ENCODE assay signal across 22 cellular contexts in genomic region chr9:102642651-102643050, GRCh38.
DNase-seq lines count a peak whose midpoint lies in the region; ATAC-seq, FAIRE-seq and TF ChIP-seq lines count a peak whose summit lies in the region.
"Had no signal": no experiment of that assay in that cellular context is flagged by ENCODE, and none has a peak within 500 bp of the region (broad histone marks: within the 10 kb centered on the region; RNA-seq: fewer than 3 reads in every experiment).

No MANE protein-coding gene starts in this region.

- H2AK5ac ChIP-seq in H1 (ENCODE audit: low read depth, low read length) = no peak overlapping the region
- H2AK5ac ChIP-seq in mesendoderm (ENCODE audit: low read length) = no peak overlapping the region

- no peak for TF ChIP-seq POLR2A in H1 (IDR thresholded peaks at IDR 0.05; ENCODE audit: control extremely low read depth in 1 of 2, low read depth in 2 of 2, low read length in 2 of 2)

- H2BK120ac ChIP-seq in H1 (replicated peaks; ENCODE audit: low read depth, low read length) (no peak overlapping the region), mesendoderm (ENCODE audit: low read depth, low read length) (no peak overlapping the region)

- H3K27ac ChIP-seq in HUES48 (ENCODE audit: low read depth, low read length) = peak overlapping the region; percentile 56
- H3K27ac ChIP-seq in H1 (ENCODE audit: low read depth, low read length) = no peak overlapping the region
- no peak overlapping the region for H3K27ac ChIP-seq in mesendoderm (ENCODE audit: low read depth, low read length)

- no peaks in the 10 kb centered on the region for H4K20me1 ChIP-seq in H1 (replicated peaks in 1 of 2; ENCODE audit: control insufficient read depth in 1 of 2, insufficient read depth in 2 of 2, low read length in 2 of 2)

- H3K4me2 ChIP-seq in H1 (ENCODE audit: insufficient read depth in 1 of 2, low read depth in 2 of 2, low read length in 2 of 2) = peak overlapping the region; percentile 1 to 23; a peak in 2 of 4 replicates
- H3K4me2 ChIP-seq in mesendoderm (ENCODE audit: low read length) = no peak overlapping the region

- no peak overlapping the region for H3K9ac ChIP-seq in HUES48 (ENCODE audit: low read depth, low read length)
- H3K9ac ChIP-seq in H1 (replicated peaks in 1 of 4; ENCODE audit: extremely low read depth in 1 of 4, low read depth in 3 of 4, low read length in 3 of 4) = no peak overlapping the region
- no peak overlapping the region for H3K9ac ChIP-seq in mesendoderm (ENCODE audit: low read length)

- H3K23ac ChIP-seq in H1 (ENCODE audit: insufficient read length) (no peak overlapping the region), mesendoderm (ENCODE audit: low read length) (no peak overlapping the region)

- H3K14ac ChIP-seq in H1 (ENCODE audit: insufficient read length) = no peak overlapping the region

- TF ChIP-seq RAD21 in H1 (IDR thresholded peaks at IDR 0.05 in 1 of 2, conservative IDR thresholded peaks at IDR 0.05 in 1 of 2; ENCODE audit: low read depth in 2 of 2, low read length in 2 of 2) = no peak

- peaks cover 25% of the 10 kb centered on the region for H3K4me1 ChIP-seq in HUES48 (ENCODE audit: control insufficient read depth, insufficient read depth, low read length)
- H3K4me1 ChIP-seq in H1 (replicated peaks in 1 of 4; ENCODE audit: control insufficient read depth in 3 of 4, insufficient read depth in 4 of 4, low read length in 3 of 4) = peaks cover 2 to 7% (median 5%) of the 10 kb centered on the region in 4 experiments; a peak in 6 of 7 replicates
- no peaks in the 10 kb centered on the region for H3K4me1 ChIP-seq in mesendoderm (ENCODE audit: control insufficient read depth, low read depth, low read length)
- H3K4me1 ChIP-seq: BE2C had no signal

- WGBS in H1 (ENCODE audit: extremely low coverage in 1 of 2, insufficient coverage in 1 of 2, insufficient read length in 1 of 2, insufficient replicate concordance in 2 of 2, low coverage in 1 of 2, low lambda C conversion rate in 2 of 2, missing lambda C conversion rate in 1 of 2), 2 experiments = 13% methylated on average over 1 of the region's 1 CpG; no CpG with 5 or more reads in 1 of the 2 experiments
- WGBS in mesendoderm (ENCODE audit: extremely low coverage, insufficient coverage, low lambda C conversion rate) = no CpG with 5 or more reads among the region's 1 CpG

- H2BK5ac ChIP-seq in H1 (ENCODE audit: low read depth, low read length) (no peak overlapping the region), mesendoderm (ENCODE audit: low read length) (no peak overlapping the region)

- H2AFZ ChIP-seq in H1 (ENCODE audit: low read length) = peak overlapping the region; percentile 72; the same call in 1 of the 2 replicates

- CTCF ChIA-PET in H1 (lab: Charles Lee; ENCODE audit: partially characterized antibody) = interaction anchor here (0.7 kb wide), 1 partner anchor 12 kb away, joined by 3 read pairs; no protein-coding TSS in a partner anchor

- no peak overlapping the region for H2BK12ac ChIP-seq in H1 (ENCODE audit: low read depth, low read length)

- H3K27ac Mint-ChIP-seq in stimulated activated naive CD8-positive, alpha-beta T cell treated with anti-CD3 and anti-CD28 coated beads, Interleukin-15, amount 100 ng/mL, for 72 hours = no peak overlapping the region
- H3K27ac Mint-ChIP-seq: CD4-positive, CD25-positive, alpha-beta regulatory T cell; CD8-positive, alpha-beta memory T cell had no signal

- H3K4ac ChIP-seq in H1 (replicated peaks; ENCODE audit: insufficient read length, low read depth, low read length) = no peak overlapping the region
- H3K4ac ChIP-seq in mesendoderm (ENCODE audit: low read depth, low read length) = no peak overlapping the region

- POLR2A ChIA-PET in H1 (lab: Charles Lee; ENCODE audit: partially characterized antibody) = no interaction called here

- no peak for ATAC-seq in GM18868 (IDR thresholded peaks at IDR 0.05; ENCODE audit: unreplicated experiment)
- ATAC-seq in stimulated activated naive CD8-positive, alpha-beta T cell treated with anti-CD3 and anti-CD28 coated beads, Interleukin-15, amount 100 ng/mL, for 72 hours = no peak
- ATAC-seq in HG02840 (IDR thresholded peaks at IDR 0.05; ENCODE audit: low FRiP score, unreplicated experiment) = no peak
- ATAC-seq: GM12878, K562 had no signal

- no peaks in the 10 kb centered on the region for H3K27me3 ChIP-seq in HUES48 (ENCODE audit: control insufficient read depth, insufficient read depth, low read length)
- H3K27me3 ChIP-seq in H1 (replicated peaks in 1 of 4; ENCODE audit: control insufficient read depth in 3 of 4, extremely low read depth in 1 of 4, insufficient read depth in 3 of 4, low read length in 3 of 4) = no peaks in the 10 kb centered on the region
- H3K27me3 ChIP-seq in mesendoderm (ENCODE audit: insufficient read depth, low read length, poor library complexity) = no peaks in the 10 kb centered on the region
- H3K27me3 ChIP-seq: BE2C had no signal

- H3K56ac ChIP-seq in H1 (replicated peaks; ENCODE audit: insufficient read length, low read depth, low read length) (no peak overlapping the region), mesendoderm (ENCODE audit: low read length) (no peak overlapping the region)

- no peak for TF ChIP-seq EP300 in H1 (IDR thresholded peaks at IDR 0.05; ENCODE audit: borderline replicate concordance in 1 of 2, low read depth in 2 of 2, low read length in 2 of 2)

- DNase-seq in H1 (ENCODE audit: low read depth in 1 of 2, low spot score in 2 of 2) = no peak
- peak; percentile 2 for DNase-seq in mesendoderm
- no peak for DNase-seq in stimulated activated naive CD8-positive, alpha-beta T cell treated with anti-CD3 and anti-CD28 coated beads, Interleukin-15, amount 100 ng/mL, for 72 hours
- DNase-seq: ACHN; BE2C; C1 segment of cervical spinal cord; CD4-positive, CD25-positive, alpha-beta regulatory T cell; CD8-positive, alpha-beta memory T cell; COR-L47; DMS 273 treated with DMSO at 0.1 percent for 48 hours; DMS53; DND-41; EL; GOT3; HCEC 1CT; IMR-90 had no signal

- H3K9me3 Mint-ChIP-seq in stimulated activated naive CD8-positive, alpha-beta T cell treated with anti-CD3 and anti-CD28 coated beads, Interleukin-15, amount 100 ng/mL, for 72 hours = peaks cover 4 to 6% of the 10 kb centered on the region in 2 donors

- H3K79me2 ChIP-seq in H1 (ENCODE audit: control insufficient read depth in 1 of 2, insufficient read depth in 2 of 2, low read length in 2 of 2) = no peaks in the 10 kb centered on the region
- no peaks in the 10 kb centered on the region for H3K79me2 ChIP-seq in mesendoderm (ENCODE audit: control insufficient read depth, insufficient read depth, low read length)

- H3K36me3 ChIP-seq in HUES48 (ENCODE audit: control insufficient read depth, insufficient read depth, low read length) (no peaks in the 10 kb centered on the region), H1 (ENCODE audit: control insufficient read depth in 2 of 4, insufficient read depth in 4 of 4, low read length in 3 of 4) (no peaks in the 10 kb centered on the region), mesendoderm (ENCODE audit: control insufficient read depth, insufficient read depth, low read length) (no peaks in the 10 kb centered on the region)
- H3K36me3 ChIP-seq: BE2C had no signal

- H2BK15ac ChIP-seq in H1 (ENCODE audit: low read length) (no peak overlapping the region), mesendoderm (replicated peaks; ENCODE audit: low read depth) (no peak overlapping the region)

- no peaks in the 10 kb centered on the region for H3K27me3 Mint-ChIP-seq in stimulated activated naive CD8-positive, alpha-beta T cell treated with anti-CD3 and anti-CD28 coated beads, Interleukin-15, amount 100 ng/mL, for 72 hours
- H3K27me3 Mint-ChIP-seq: CD4-positive, CD25-positive, alpha-beta regulatory T cell; CD8-positive, alpha-beta memory T cell had no signal

- H3K4me1 Mint-ChIP-seq in stimulated activated naive CD8-positive, alpha-beta T cell treated with anti-CD3 and anti-CD28 coated beads, Interleukin-15, amount 100 ng/mL, for 72 hours = no peaks in the 10 kb centered on the region
- H3K4me1 Mint-ChIP-seq: CD4-positive, CD25-positive, alpha-beta regulatory T cell; CD8-positive, alpha-beta memory T cell had no signal

- H3K18ac ChIP-seq in H1 (ENCODE audit: extremely low read depth, low read length) = no peak overlapping the region
- H3K18ac ChIP-seq in mesendoderm (ENCODE audit: low read length) = no peak overlapping the region

- peak; percentile 74 for FAIRE-seq in H1 (lab: Jason Lieb, UNC)
- FAIRE-seq: A204.1, GM12878, K562 had no signal

- H3K4me3 Mint-ChIP-seq in stimulated activated naive CD8-positive, alpha-beta T cell treated with anti-CD3 and anti-CD28 coated beads, Interleukin-15, amount 100 ng/mL, for 72 hours = no peak overlapping the region
- H3K4me3 Mint-ChIP-seq: CD4-positive, CD25-positive, alpha-beta regulatory T cell had no signal

- H3K4me3 ChIP-seq in HUES48 (ENCODE audit: low read depth, low read length) (no peak overlapping the region), H1 (ENCODE audit: extremely low read depth in 1 of 4, insufficient read depth in 2 of 4, low read depth in 3 of 4, low read length in 4 of 4) (peak overlapping the region in 1 of 4 experiments; percentile 24; a peak in 1 of 8 replicates), mesendoderm (ENCODE audit: low read length) (no peak overlapping the region)
- H3K4me3 ChIP-seq: GM12878, K562 had no signal

- H4K8ac ChIP-seq in H1 (ENCODE audit: extremely low read depth, insufficient read depth, low read length) (no peak overlapping the region), mesendoderm (ENCODE audit: low read depth, low read length) (no peak overlapping the region)

- TF ChIP-seq CTCF in H1 (IDR thresholded peaks at IDR 0.05; ENCODE audit: control extremely low read depth in 1 of 3, insufficient read depth in 1 of 3, low read depth in 1 of 3, low read length in 3 of 3) = no peak

- H2BK20ac ChIP-seq in H1 (ENCODE audit: low read length) = no peak overlapping the region

- H4K5ac ChIP-seq in H1 (ENCODE audit: insufficient read length, low read depth, low read length) = no peak overlapping the region
- H4K5ac ChIP-seq in mesendoderm (ENCODE audit: low read length) = no peak overlapping the region

- H3K9me3 ChIP-seq in HUES48 (ENCODE audit: control insufficient read depth, insufficient read depth, low read length) (no peaks in the 10 kb centered on the region), H1 (ENCODE audit: insufficient read depth in 2 of 2, low read depth in 1 of 2, low read length in 1 of 2) (no peaks in the 10 kb centered on the region)
- H3K9me3 ChIP-seq: BE2C had no signal

- H3K79me1 ChIP-seq in H1 (ENCODE audit: low read depth, low read length) (no peaks in the 10 kb centered on the region), mesendoderm (ENCODE audit: low read length) (no peaks in the 10 kb centered on the region)

- no peak overlapping the region for H4K91ac ChIP-seq in H1 (replicated peaks; ENCODE audit: insufficient read length, low read length)

- no peaks in the 10 kb centered on the region for H3K23me2 ChIP-seq in H1 (ENCODE audit: low read depth, low read length)

TF ChIP-seq in H1, 55 proteins besides CTCF, POLR2A, EP300 and RAD21 (continues in another document):
- TF ChIP-seq TEAD4 (IDR thresholded peaks at IDR 0.05; ENCODE audit: low read depth, low read length) = peak; percentile 23; the same call in 1 of the 2 replicates
